ENCODE assay signal across 8 cellular contexts in the genomic region with DNA sequence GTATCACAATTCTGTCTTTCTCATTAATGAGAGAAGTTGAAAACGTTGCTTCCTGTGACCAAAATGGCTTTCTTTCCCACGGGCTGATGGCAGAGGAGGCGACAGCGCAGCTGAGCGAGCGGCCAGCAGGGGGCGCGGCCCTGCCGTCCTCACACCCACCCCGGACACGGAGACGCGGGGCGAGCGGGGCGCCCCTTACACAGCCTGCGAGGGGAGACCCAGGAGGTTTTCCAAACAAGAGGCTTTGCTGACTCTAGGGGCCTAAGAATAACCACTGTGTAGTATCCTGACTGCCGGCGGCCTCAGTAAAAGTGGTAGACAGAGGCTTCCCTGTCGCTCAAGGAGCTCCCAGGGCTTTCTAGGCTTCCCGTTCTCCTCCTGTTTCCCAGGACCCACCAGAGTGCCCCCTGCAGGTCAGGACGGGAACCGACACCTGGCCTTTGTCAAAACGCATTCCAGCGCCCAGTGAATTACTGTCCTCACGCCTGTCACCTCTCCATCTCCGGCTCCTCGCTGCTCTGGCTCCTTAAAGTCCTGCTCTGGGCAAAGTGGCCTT. TPM values are rescaled to one million over a fixed set of nuclear protein-coding genes. Genes with fewer than 3 reads are reported as not detected.
A peak's percentile ranks its signal among the peaks of the same experiment; 100 is the strongest.
DNase-seq lines count a peak whose midpoint lies in the region; ATAC-seq and TF ChIP-seq lines count a peak whose summit lies in the region.

No MANE protein-coding gene starts in this region.

- no peak for TF ChIP-seq POLR2A in stomach (IDR thresholded peaks at IDR 0.05)

- peak; percentile 90 for DNase-seq in Daoy (ENCODE audit: low read depth)
- DNase-seq in RWPE2 (ENCODE audit: low spot score), result peak; percentile 87
- peak; percentile 94 for DNase-seq in activated effector memory CD4-positive, alpha-beta T cell treated with anti-CD3 and anti-CD28 coated beads, Interleukin-2, amount 50 U/mL, for 16 hours
- DNase-seq in foreskin keratinocyte, result peak; percentile 65 to 84
- peak; percentile 98 for DNase-seq in neural crest cell (ENCODE audit: low read depth, low spot score)
- peak; percentile 89 for DNase-seq in stomach

- ATAC-seq in GM21825 (IDR thresholded peaks at IDR 0.05; ENCODE audit: unreplicated experiment) (peak; percentile 98), RWPE2 (ENCODE audit: low read depth) (peak; percentile 87), foreskin keratinocyte (peak; percentile 85)

- H3K36me3 ChIP-seq in KOPT-K1 (ENCODE audit: insufficient read depth, low read length) (no peaks in the 10 kb centered on the region), RWPE2 (ENCODE audit: low read depth) (no peaks in the 10 kb centered on the region), stomach (no peaks in the 10 kb centered on the region)

- no peaks in the 10 kb centered on the region for H3K27me3 Mint-ChIP-seq in neural crest cell (ENCODE audit: low read depth)

- TF ChIP-seq EP300 in stomach (IDR thresholded peaks at IDR 0.05), result no peak

- H3K36me3 Mint-ChIP-seq in neural crest cell (ENCODE audit: low read depth), result no peaks in the 10 kb centered on the region

- H3K4me1 ChIP-seq in RWPE2 (ENCODE audit: insufficient read depth, poor library complexity, severe bottlenecking), result no peaks in the 10 kb centered on the region
- no peaks in the 10 kb centered on the region for H3K4me1 ChIP-seq in foreskin keratinocyte
- H3K4me1 ChIP-seq in stomach, result peaks cover 8 to 23% (median 12%) of the 10 kb centered on the region in 4 donors

- H3K27me3 ChIP-seq in RWPE2 (ENCODE audit: insufficient read depth, poor library complexity, severe bottlenecking) (no peaks in the 10 kb centered on the region), foreskin keratinocyte (no peaks in the 10 kb centered on the region), stomach (no peaks in the 10 kb centered on the region)

- peaks cover 10% of the 10 kb centered on the region for H3K4me1 Mint-ChIP-seq in neural crest cell

- H3K9me3 ChIP-seq in KOPT-K1 (ENCODE audit: insufficient read depth, low read length, poor library complexity, severe bottlenecking), result peaks cover 5% of the 10 kb centered on the region
- no peaks in the 10 kb centered on the region for H3K9me3 ChIP-seq in RWPE2 (ENCODE audit: severe bottlenecking)
- H3K9me3 ChIP-seq in stomach, result peaks cover 0 to 5% (median 0%) of the 10 kb centered on the region in 4 donors

- H3K4me3 Mint-ChIP-seq in neural crest cell, result peak overlapping the region; percentile 81

- H3K27ac Mint-ChIP-seq in neural crest cell (ENCODE audit: unreplicated experiment), result peak overlapping the region; percentile 27

- peak overlapping the region; percentile 40 for H3K27ac ChIP-seq in KOPT-K1 (ENCODE audit: low read depth, low read length, poor library complexity, severe bottlenecking)
- no peak overlapping the region for H3K27ac ChIP-seq in RWPE2 (ENCODE audit: poor library complexity, severe bottlenecking)
- no peak overlapping the region for H3K27ac ChIP-seq in foreskin keratinocyte
- H3K27ac ChIP-seq in stomach, result peak overlapping the region; percentile 71 to 87 (median 79)

- H3K9me3 Mint-ChIP-seq in neural crest cell, result no peaks in the 10 kb centered on the region

- H3K4me3 ChIP-seq in RWPE2 (ENCODE audit: severe bottlenecking), result peak overlapping the region; percentile 41
- H3K4me3 ChIP-seq in stomach, result peak overlapping the region; percentile 42 to 57 (median 46)

- intact Hi-C loops in stomach (cut with DNase I; ENCODE audit: low total_unique reads), result no loop called here

- WGBS in stomach, 5 donors, result 1 to 2% (median 1%) methylated on average over 23 to 28 of the region's 28 CpGs

- TF ChIP-seq CTCF in RWPE2 (IDR thresholded peaks at IDR 0.05; ENCODE audit: poor library complexity, severe bottlenecking) (peak; percentile 100), foreskin keratinocyte (conservative IDR thresholded peaks at IDR 0.05) (peak; percentile 94), neural crest cell (conservative IDR thresholded peaks at IDR 0.05) (peak; percentile 99), stomach (IDR thresholded peaks at IDR 0.05) (peak in 6 of 7 experiments; percentile 7 to 97 (median 93))

RNA-seq across cellular contexts. Expression of gene FGF1, which starts 27.3 kb away (rescaled TPM):
- total RNA-seq in Daoy (2014; rRNA removed; shearing (Covaris generic)), result 0.33 and 0.63 TPM in 2 replicates
- 0.65 and 1.0 TPM in 2 replicates for total RNA-seq in foreskin keratinocyte
- polyA plus RNA-seq in foreskin keratinocyte, result 1.4 TPM in 2 replicates
- total RNA-seq in neural crest cell, result not detected in 2 replicates
- 1 to 10 TPM in 2 of 5 donors, not detected in 3; 1.0 to 3.5 TPM for total RNA-seq in stomach
- 1 to 10 TPM in 1 of 3 donors, under 1 TPM in 2; 0.73 to 1.6 (median 0.92) TPM for polyA plus RNA-seq in stomach

RNA-seq across cellular contexts. Expression of gene ARHGAP26, which starts 56.9 kb away (rescaled TPM):
- total RNA-seq in Daoy (2014; rRNA removed; shearing (Covaris generic)), result 5.8 and 7.7 TPM in 2 replicates
- total RNA-seq in foreskin keratinocyte (6.8 and 9.3 TPM in 2 replicates), neural crest cell (4.9 and 5.5 TPM in 2 replicates), stomach (100 to 1,000 TPM in 1 of 5 donors, 10 to 100 TPM in 4; 26.8 to 115 (median 70.7) TPM)
- polyA plus RNA-seq in foreskin keratinocyte (5.1 and 5.3 TPM in 2 replicates), stomach (1 to 10 TPM; 4.0 to 4.5 (median 4.4) TPM)

Comparison
In these comparisons a context has a peak if more than half of its experiments do, and no peak if none do; other contexts are left out.
1. H3K27ac ChIP-seq: peak in KOPT-K1 (single experiment) and stomach (5 of 5); none in RWPE2 (single experiment) and foreskin keratinocyte (single experiment).
2. Peak in every context shown above with its lines, with median percentiles within 50 percentile points of each other: DNase-seq, ATAC-seq and CTCF ChIP-seq.